ENCODE assay signal across 8 cellular contexts in genomic region chr19:35648017-35648961, GRCh38. TPM values are rescaled to one million over a fixed set of nuclear protein-coding genes. Genes with fewer than 3 reads are reported as not detected.
DNase-seq lines count a peak whose midpoint lies in the region; ATAC-seq and TF ChIP-seq lines count a peak whose summit lies in the region.

Gene COX6B1, plus strand, starts transcription at chr19:35648323. Its CDS starts 2,921 bp downstream, at chr19:35651244.

- H3K4me3 Mint-ChIP-seq in WTC11 (peak within 1 kb of the TSS; percentile 91), immature natural killer cell (peak within 1 kb of the TSS; percentile 95 to 99 (median 97))

- in situ Hi-C loops in ACHN (cut with HindIII; ENCODE audit: low pct_ligation_motif_present, low pct_unique_long_range_greater_than_20kb, low sequenced_read_pairs), result no loop called here

- H3K27ac Mint-ChIP-seq in WTC11 (peak within 1 kb of the TSS; percentile 88), immature natural killer cell (peak within 1 kb of the TSS; percentile 88 to 97 (median 95))

- ATAC-seq in GM18873 (IDR thresholded peaks at IDR 0.05; ENCODE audit: low FRiP score, unreplicated experiment) (peak; percentile 50), HG03175 (IDR thresholded peaks at IDR 0.05; ENCODE audit: unreplicated experiment) (peak; percentile 63), WTC11 (peak; percentile 60)

- CTCF ChIA-PET in WTC11 (lab: Charles Lee), result interaction anchor here (0.7 to 1.7 kb wide), 15 partner anchors 9 to 379 kb away, joined by 3 to 8 read pairs (median 4); partner anchors contain the start of genes PSENEN and U2AF1L4

- DNase-seq in ACHN (peak; percentile 97), NCI-H226 (peak; percentile 98), WTC11 (ENCODE audit: low spot score) (peak; percentile 90), cardiac fibroblast (ENCODE audit: low read depth in 2 of 2) (peak; percentile 97 to 98), immature natural killer cell (peak; percentile 91 to 92 (median 92)), smooth muscle cell of the brain vasculature (ENCODE audit: low read depth, low spot score) (peak; percentile 89)

- H3K36me3 Mint-ChIP-seq in WTC11 (peaks cover 13% of the 10 kb centered on the region), immature natural killer cell (peaks cover 0 to 5% (median 2%) of the 10 kb centered on the region in 3 donors)

- peaks cover 17% of the 10 kb centered on the region for H3K27me3 Mint-ChIP-seq in WTC11 (ENCODE audit: low read depth)
- peaks cover 0 to 4% (median 3%) of the 10 kb centered on the region in 3 donors for H3K27me3 Mint-ChIP-seq in immature natural killer cell (ENCODE audit: low read depth in 3 of 3)

- POLR2A ChIA-PET in WTC11 (lab: Charles Lee), result interaction anchor here (0.6 to 1.4 kb wide), 8 partner anchors 12 to 138 kb away, joined by 3 to 8 read pairs (median 3); partner anchors contain the start of gene LIN37

- H3K4me1 Mint-ChIP-seq in WTC11 (peaks cover 13% of the 10 kb centered on the region), immature natural killer cell (peaks cover 46 to 47% of the 10 kb centered on the region in 2 donors)

- H3K4me3 ChIP-seq in cardiac fibroblast (replicated peaks in 1 of 2; ENCODE audit: low read depth in 2 of 2, low read length in 2 of 2), result peak within 1 kb of the TSS; percentile 81 to 90

- TF ChIP-seq CTCF in WTC11 (IDR thresholded peaks at IDR 0.05) (no peak), cardiac fibroblast (IDR thresholded peaks at IDR 0.05; ENCODE audit: low read depth, low read length) (no peak)

- H3K9me3 Mint-ChIP-seq in WTC11 (no peaks in the 10 kb centered on the region), immature natural killer cell (no peaks in the 10 kb centered on the region)

TF ChIP-seq in WTC11, 78 proteins besides CTCF, POLR2A, EP300 and RAD21 (continues in another document):
- TF ChIP-seq HMGA2 (CRISPR knock-in tag; IDR thresholded peaks at IDR 0.05), result no peak
- no peak for TF ChIP-seq PREB (CRISPR knock-in tag; IDR thresholded peaks at IDR 0.05; ENCODE audit: borderline replicate concordance)
- TF ChIP-seq RELA (CRISPR knock-in tag; IDR thresholded peaks at IDR 0.05; ENCODE audit: borderline replicate concordance), result no peak
- no peak for TF ChIP-seq E2F4 (CRISPR knock-in tag; IDR thresholded peaks at IDR 0.05; ENCODE audit: borderline replicate concordance, low read depth)
- no peak; the same call in 1 of the 2 replicates for TF ChIP-seq ARID4B (CRISPR knock-in tag; IDR thresholded peaks at IDR 0.05; ENCODE audit: borderline replicate concordance)
- no peak for TF ChIP-seq GTF2I (CRISPR knock-in tag; conservative IDR thresholded peaks at IDR 0.05)
- no peak for TF ChIP-seq AFF4 (CRISPR knock-in tag; IDR thresholded peaks at IDR 0.05; ENCODE audit: borderline replicate concordance)
- TF ChIP-seq NFYB (CRISPR knock-in tag; conservative IDR thresholded peaks at IDR 0.05; ENCODE audit: low read depth), result peak; percentile 88
- no peak for TF ChIP-seq ZMAT4 (CRISPR knock-in tag; IDR thresholded peaks at IDR 0.05)
- TF ChIP-seq PRRX2 (CRISPR knock-in tag; IDR thresholded peaks at IDR 0.05), result no peak
- TF ChIP-seq JAZF1 (CRISPR knock-in tag; IDR thresholded peaks at IDR 0.05), result no peak
- no peak for TF ChIP-seq NFE2L1 (CRISPR knock-in tag; IDR thresholded peaks at IDR 0.05)
- TF ChIP-seq SP1 (CRISPR knock-in tag; conservative IDR thresholded peaks at IDR 0.05), result peak; percentile 86
- 0 out of 2 replicates have a peak, but pooled peaks have one; percentile 26 for TF ChIP-seq IRF1 (CRISPR knock-in tag; IDR thresholded peaks at IDR 0.05)

RNA-seq across cellular contexts. Expression of gene COX6B1, which starts in this region (rescaled TPM):
- 523 to 536 TPM (median 526 TPM) in 3 replicates for total RNA-seq in WTC11 (2021)
- 1,000 to 10,000 TPM in 1 of 3 donors, 100 to 1,000 TPM in 2; 711 to 1,050 (median 736) TPM for polyA plus RNA-seq in immature natural killer cell

Comparison
In these comparisons a context has a peak if more than half of its experiments do, and no peak if none do; other contexts are left out.
1. Peak in every context shown above with its lines: DNase-seq, ATAC-seq and H3K4me3 ChIP-seq.